1 cellular context compared by ENCODE assay signal in the genomic region with DNA sequence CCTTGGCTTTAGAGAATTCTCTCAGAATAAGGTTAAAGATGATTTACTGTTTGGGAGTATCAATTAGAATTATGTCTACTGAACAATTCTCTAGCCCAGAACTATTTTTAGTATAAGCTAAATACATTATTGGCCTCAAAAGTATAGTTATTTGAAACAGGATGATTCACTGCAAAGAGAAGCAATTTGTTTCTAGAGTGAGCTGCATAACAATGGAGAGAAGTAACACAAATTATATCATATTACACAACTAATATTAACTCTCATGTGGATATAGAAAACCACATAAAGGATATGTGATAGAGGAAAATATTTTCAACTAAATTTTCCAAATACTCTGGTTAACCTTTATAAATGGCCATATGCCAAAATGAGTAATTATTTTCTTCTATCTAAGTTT.
TF ChIP-seq lines count a peak whose summit lies in the region.

No MANE protein-coding gene starts in this region.

TF ChIP-seq in IMR-90, 13 proteins besides CTCF, POLR2A, EP300 and RAD21:
- TF ChIP-seq, protein P1, sequence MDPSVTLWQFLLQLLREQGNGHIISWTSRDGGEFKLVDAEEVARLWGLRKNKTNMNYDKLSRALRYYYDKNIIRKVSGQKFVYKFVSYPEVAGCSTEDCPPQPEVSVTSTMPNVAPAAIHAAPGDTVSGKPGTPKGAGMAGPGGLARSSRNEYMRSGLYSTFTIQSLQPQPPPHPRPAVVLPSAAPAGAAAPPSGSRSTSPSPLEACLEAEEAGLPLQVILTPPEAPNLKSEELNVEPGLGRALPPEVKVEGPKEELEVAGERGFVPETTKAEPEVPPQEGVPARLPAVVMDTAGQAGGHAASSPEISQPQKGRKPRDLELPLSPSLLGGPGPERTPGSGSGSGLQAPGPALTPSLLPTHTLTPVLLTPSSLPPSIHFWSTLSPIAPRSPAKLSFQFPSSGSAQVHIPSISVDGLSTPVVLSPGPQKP (IDR thresholded peaks at IDR 0.05; ENCODE audit: borderline replicate concordance, low read depth, low read length) = no peak
- TF ChIP-seq RFX5 (IDR thresholded peaks at IDR 0.05; ENCODE audit: low read depth, low read length) (no peak), NFE2L2 (IDR thresholded peaks at IDR 0.05; ENCODE audit: low read depth, low read length) (no peak), RCOR1 (IDR thresholded peaks at IDR 0.05; ENCODE audit: insufficient replicate concordance, low read length) (no peak), SMC3 (IDR thresholded peaks at IDR 0.05; ENCODE audit: low read depth, low read length) (no peak)
